8 cellular contexts compared by ENCODE assay signal in genomic region chr18:31685097-31686082, GRCh38. TPM values are rescaled to one million over a fixed set of nuclear protein-coding genes. Genes with fewer than 3 reads are reported as not detected.
DNase-seq lines count a peak whose midpoint lies in the region; ATAC-seq, FAIRE-seq and TF ChIP-seq lines count a peak whose summit lies in the region.

No MANE protein-coding gene starts in this region.

- CTCF ChIA-PET in K562 (lab: Yijun Ruan, JAX; ENCODE audit: low intra/inter-chr PET ratio) = no interaction called here

- H3K4me1 ChIP-seq in K562 (replicated peaks in 1 of 2; ENCODE audit: control insufficient read depth in 2 of 2, insufficient read depth in 2 of 2, low read length in 2 of 2) = peaks cover 0 to 12% of the 10 kb centered on the region in 2 experiments; a peak in 1 of 5 replicates

- no TSS peak for BruUV-seq in K562 (replicated peaks; lab: Mats Ljungman, UMichigan)

- no peaks in the 10 kb centered on the region; the same call in 1 of the 2 replicates for H3K9me3 ChIP-seq in K562 (replicated peaks; ENCODE audit: control insufficient read depth, insufficient read depth, low read depth, low read length)

- H3K36me3 ChIP-seq in K562 (ENCODE audit: control insufficient read depth, insufficient read depth, low read length) = no peaks in the 10 kb centered on the region

- FAIRE-seq in K562 (lab: Jason Lieb, UNC) = no peak

- TF ChIP-seq POLR2A in NB4 (IDR thresholded peaks at IDR 0.05; ENCODE audit: extremely low read depth, insufficient read length) (peak; percentile 41), K562 (conservative IDR thresholded peaks at IDR 0.05) (no peak)

- peak overlapping the region; percentile 75 for H3K4me3 ChIP-seq in NB4 (ENCODE audit: low read depth, low read length)
- no peak overlapping the region for H3K4me3 ChIP-seq in K562
- H3K4me3 ChIP-seq in retinal pigment epithelial cell (ENCODE audit: low read length) = peak overlapping the region; percentile 67

- no peaks in the 10 kb centered on the region for H3K79me2 ChIP-seq in K562 (ENCODE audit: control insufficient read depth, insufficient read depth, low read length)

- no peak overlapping the region for H3K27ac ChIP-seq in K562 (ENCODE audit: extremely low read depth, low read depth, low read length)

- no peak overlapping the region for H3K4me2 ChIP-seq in K562 (ENCODE audit: insufficient read depth, low read length)

- TF ChIP-seq RAD21 in K562 (CRISPR knock-in tag; conservative IDR thresholded peaks at IDR 0.05 in 1 of 2, IDR thresholded peaks at IDR 0.05 in 1 of 2) = peak in 1 of 2 experiments; percentile 12; a peak in 1 of 4 replicates

- POLR2A ChIA-PET in K562 (lab: Yijun Ruan, JAX) = interaction anchor here (0.6 kb wide), 1 partner anchor 27 kb away, joined by 3 read pairs; no protein-coding TSS in a partner anchor

- no peaks in the 10 kb centered on the region for H4K20me1 ChIP-seq in K562 (replicated peaks; ENCODE audit: control insufficient read depth, insufficient read depth, low read length)

- ATAC-seq in HG02588 (IDR thresholded peaks at IDR 0.05; ENCODE audit: unreplicated experiment) (peak; percentile 80), K562 (peak; percentile 80)

- peaks cover 2 to 4% of the 10 kb centered on the region in 2 experiments; a peak in 2 of 5 replicates for H3K27me3 ChIP-seq in K562 (ENCODE audit: control insufficient read depth in 2 of 2, insufficient read depth in 2 of 2, low read length in 2 of 2)

- H3K9ac ChIP-seq in K562 (ENCODE audit: insufficient read depth in 1 of 2, low read depth in 2 of 2, low read length in 2 of 2) = no peak overlapping the region; a peak in 1 of 4 replicates

- DNase-seq in GM13977 (ENCODE audit: low spot score) (peak; percentile 94), NB4 (ENCODE audit: low read depth) (peak; percentile 87), SW480 (ENCODE audit: low spot score) (peak; percentile 72), K562 (ENCODE audit: extremely low read depth in 1 of 4, low spot score in 3 of 4) (peak; percentile 30 to 41 (median 32)), iPS DF 4.7 (ENCODE audit: extremely low read depth, low spot score) (peak; percentile 38), retinal pigment epithelial cell (ENCODE audit: low read depth) (no peak), NCI-H446 treated with DMSO at 0.1 percent for 48 hours (lab: John Stamatoyannopoulos, UW) (no peak)

- in situ Hi-C loops in GM13977 (cut with MboI; ENCODE audit: low pct_unique_long_range_greater_than_20kb, low sequenced_read_pairs, unreplicated experiment) = no loop called here
- in situ Hi-C loops in K562 (cut with MboI) = no loop called here

- 52% methylated on average over 41 of the region's 115 CpGs for WGBS in K562 (ENCODE audit: insufficient coverage, low coverage, missing lambda C conversion rate)

- TF ChIP-seq CTCF in GM13977 (IDR thresholded peaks at IDR 0.05; ENCODE audit: extremely low read depth, insufficient read depth, missing control alignments) (peak; percentile 58), NB4 (IDR thresholded peaks at IDR 0.05; ENCODE audit: low read depth, low read length) (no peak), K562 (IDR thresholded peaks at IDR 0.05 in 2 of 3, conservative IDR thresholded peaks at IDR 0.05 in 1 of 3; ENCODE audit: insufficient read depth in 2 of 3, low read depth in 1 of 3, low read length in 3 of 3) (peak in 2 of 3 experiments; percentile 23 to 58; a peak in 4 of 6 replicates), retinal pigment epithelial cell (conservative IDR thresholded peaks at IDR 0.05; ENCODE audit: low read depth, low read length) (peak; percentile 36)

- no peak overlapping the region for H2AFZ ChIP-seq in K562 (ENCODE audit: low read depth, low read length)

- no peaks in the 10 kb centered on the region for H3K9me1 ChIP-seq in K562 (ENCODE audit: control insufficient read depth, insufficient read depth, low read length)

- TF ChIP-seq EP300 in K562 (IDR thresholded peaks at IDR 0.05; ENCODE audit: low read length) = no peak

- intact Hi-C loops in K562 (cut with micrococcal nuclease) = no loop called here

TF ChIP-seq in K562, 482 proteins besides CTCF, POLR2A, EP300 and RAD21 (continues in another document):
- TF ChIP-seq MLLT1 (IDR thresholded peaks at IDR 0.05) = no peak
- peak; percentile 44; the same call in 1 of the 2 replicates for TF ChIP-seq L3MBTL2 (IDR thresholded peaks at IDR 0.05)
- TF ChIP-seq RBFOX2 (IDR thresholded peaks at IDR 0.05; ENCODE audit: low read depth, low read length) = peak; percentile 34
- peak; percentile 83 for TF ChIP-seq CTBP1 (IDR thresholded peaks at IDR 0.05; ENCODE audit: borderline replicate concordance)
- peak in 1 of 2 experiments; percentile 36 for TF ChIP-seq E2F6 (IDR thresholded peaks at IDR 0.05; ENCODE audit: borderline replicate concordance in 1 of 2, extremely low read depth in 1 of 2, insufficient read depth in 1 of 2, insufficient read length in 1 of 2, low read depth in 1 of 2, low read length in 1 of 2, poor library complexity in 1 of 2, severe bottlenecking in 1 of 2)
- no peak for TF ChIP-seq MCM7 (IDR thresholded peaks at IDR 0.05)
- peak; percentile 44 for TF ChIP-seq VEZF1 (CRISPR knock-in tag; IDR thresholded peaks at IDR 0.05)
- TF ChIP-seq FOXJ3 (CRISPR knock-in tag; IDR thresholded peaks at IDR 0.05) = no peak
- peak; percentile 15 for TF ChIP-seq CTCFL (IDR thresholded peaks at IDR 0.05; ENCODE audit: borderline replicate concordance, insufficient read depth, low read depth, low read length, poor library complexity, severe bottlenecking)
- TF ChIP-seq ILF3 (IDR thresholded peaks at IDR 0.05; ENCODE audit: borderline replicate concordance) = no peak
- TF ChIP-seq POLR2G (IDR thresholded peaks at IDR 0.05; ENCODE audit: low read depth, low read length) = 0 out of 2 replicates have a peak, but pooled peaks have one; percentile 27

RNA-seq across cellular contexts. Expression of gene B4GALT6, which starts 1.0 kb away (rescaled TPM):
- total RNA-seq in K562 (2011; cell fraction: chromatin; rRNA removed; ENCODE audit: low replicate concordance) = not detected in 2 replicates
- 0.13 TPM in 1 of 2 replicates, not detected in the other for total RNA-seq in K562 (2011; cell fraction: nucleolus; rRNA removed)
- 0.22 TPM in 1 of 2 replicates, not detected in the other for total RNA-seq in K562 (2011; cell fraction: nucleoplasm; rRNA removed)
- 0.05 and 0.08 TPM in 2 replicates for total RNA-seq in K562 (2014; rRNA removed)
- total RNA-seq in K562 (2014; rRNA removed; fragmentation: Illumina TruSeq; extraction: Trizol) = 0.11 and 0.16 TPM in 2 replicates
- 0.04 and 0.07 TPM in 2 replicates for total RNA-seq in K562 (2015; rRNA removed; fragmentation: Illumina TruSeq; extraction: Trizol)
- 0.18 and 0.27 TPM in 2 replicates for total RNA-seq in K562 (2021)
- 0.18 and 0.47 TPM in 2 replicates for polyA plus RNA-seq in K562 (2011; rRNA removed)
- 0.18 TPM in 1 of 2 replicates, not detected in the other for polyA plus RNA-seq in K562 (2011; cell fraction: cytosol; rRNA removed)
- polyA plus RNA-seq in K562 (2011; cell fraction: nucleus; rRNA removed) = 0.07 and 0.76 TPM in 2 replicates
- 0.17 and 0.68 TPM in 2 replicates for polyA plus RNA-seq in K562 (2012)
- 0.07 and 0.18 TPM in 2 replicates for polyA plus RNA-seq in K562 (2014; fragmentation: Illumina TruSeq; extraction: Trizol)
- polyA plus RNA-seq in K562 (2014; fragmentation: Nextera tagmentation; extraction: Ambion mirVana) = under 1 TPM; 0.03 to 0.04 TPM
- 0.08 and 0.09 TPM in 2 replicates for polyA plus RNA-seq in K562 (2014; rRNA removed)
- 0.21 and 0.69 TPM in 2 replicates for polyA minus RNA-seq in K562 (2011; rRNA and poly(A)+ RNA removed)
- not detected in 2 replicates for polyA minus RNA-seq in K562 (2011; cell fraction: cytosol; rRNA and poly(A)+ RNA removed)
- polyA minus RNA-seq in K562 (2011; cell fraction: nucleus; rRNA and poly(A)+ RNA removed) = 0.22 TPM in 1 of 2 replicates, not detected in the other

Comparison
In these comparisons a context has a peak if more than half of its experiments do, and no peak if none do; other contexts are left out.
1. DNase-seq: peak in GM13977 (single experiment), NB4 (single experiment), SW480 (single experiment), K562 (4 of 4) and iPS DF 4.7 (single experiment); none in retinal pigment epithelial cell (single experiment) and NCI-H446 treated with DMSO at 0.1 percent for 48 hours (single experiment).